ENCODE assay signal across 21 cellular contexts in genomic region chr1:61754545-61754944, GRCh38. TPM values are rescaled to one million over a fixed set of nuclear protein-coding genes. Genes with fewer than 3 reads are reported as not detected.
A peak's percentile ranks its signal among the peaks of the same experiment; 100 is the strongest.
DNase-seq lines count a peak whose midpoint lies in the region; ATAC-seq, FAIRE-seq and TF ChIP-seq lines count a peak whose summit lies in the region.
"Had no signal": no experiment of that assay in that cellular context is flagged by ENCODE, and none has a peak within 500 bp of the region (broad histone marks: within the 10 kb centered on the region; RNA-seq: fewer than 3 reads in every experiment).

No MANE protein-coding gene starts in this region.

- no peak overlapping the region for H3K4me3 ChIP-seq in HepG2 (replicated peaks in 1 of 3; ENCODE audit: insufficient read depth in 1 of 3, low read depth in 2 of 3, low read length in 3 of 3)
- no peak overlapping the region for H3K4me3 ChIP-seq in right lobe of liver
- no peak overlapping the region for H3K4me3 ChIP-seq in PC-3 (ENCODE audit: low read length)
- no peak overlapping the region for H3K4me3 ChIP-seq in hepatocyte
- H3K4me3 ChIP-seq: GM23248, left ventricle myocardium inferior, Peyer's patch, vagina had no signal

- peaks cover 26% of the 10 kb centered on the region for H3K4me1 Mint-ChIP-seq in stimulated activated naive CD8-positive, alpha-beta T cell treated with anti-CD3 and anti-CD28 coated beads, Interleukin-15, amount 100 ng/mL, for 72 hours

- no peak for FAIRE-seq in HepG2 (lab: Jason Lieb, UNC)
- FAIRE-seq: astrocyte, frontal cortex had no signal

- POLR2A ChIA-PET in HepG2 (lab: Yijun Ruan, JAX) (no interaction called here), PC-3 (lab: Charles Lee; ENCODE audit: unreplicated experiment) (no interaction called here)

- H3K4me3 Mint-ChIP-seq in stimulated activated naive CD8-positive, alpha-beta T cell treated with anti-CD3 and anti-CD28 coated beads, Interleukin-15, amount 100 ng/mL, for 72 hours, result no peak overlapping the region
- H3K4me3 Mint-ChIP-seq: CD8-positive, alpha-beta memory T cell had no signal

- TF ChIP-seq EP300 in HepG2 (IDR thresholded peaks at IDR 0.05; ENCODE audit: low read depth in 2 of 2, low read length in 2 of 2), result no peak; a peak in 1 of 4 replicates
- no peak for TF ChIP-seq EP300 in HepG2 (CRISPR knock-in tag; IDR thresholded peaks at IDR 0.05; ENCODE audit: borderline replicate concordance)

- no peaks in the 10 kb centered on the region for H3K36me3 ChIP-seq in HepG2 (replicated peaks in 1 of 2; ENCODE audit: control insufficient read depth in 1 of 2, insufficient read depth in 2 of 2, low read length in 2 of 2)
- H3K36me3 ChIP-seq in right lobe of liver, result no peaks in the 10 kb centered on the region
- 0 out of 2 replicates have a peak, but pooled peaks cover 2% of the 10 kb centered on the region for H3K36me3 ChIP-seq in PC-3 (ENCODE audit: low read depth, low read length)
- H3K36me3 ChIP-seq in hepatocyte (replicated peaks; ENCODE audit: insufficient read depth, low read depth), result no peaks in the 10 kb centered on the region
- H3K36me3 ChIP-seq: left ventricle myocardium inferior, Peyer's patch, vagina had no signal

- H3K27me3 ChIP-seq in HepG2 (ENCODE audit: control insufficient read depth in 1 of 2, insufficient read depth in 2 of 2, low read length in 2 of 2) (no peaks in the 10 kb centered on the region), right lobe of liver (no peaks in the 10 kb centered on the region), PC-3 (ENCODE audit: low read length) (no peaks in the 10 kb centered on the region), hepatocyte (no peaks in the 10 kb centered on the region)
- H3K27me3 ChIP-seq: Peyer's patch, vagina had no signal

- no peaks in the 10 kb centered on the region for H3K9me3 Mint-ChIP-seq in stimulated activated naive CD8-positive, alpha-beta T cell treated with anti-CD3 and anti-CD28 coated beads, Interleukin-15, amount 100 ng/mL, for 72 hours
- H3K9me3 Mint-ChIP-seq: CD8-positive, alpha-beta memory T cell had no signal

- H3F3A ChIP-seq in PC-3 (ENCODE audit: low read length, unreplicated experiment), result no peaks in the 10 kb centered on the region

- no peak overlapping the region for H3K9ac ChIP-seq in HepG2 (ENCODE audit: insufficient read depth, low read depth, low read length)
- no peak overlapping the region for H3K9ac ChIP-seq in PC-3 (ENCODE audit: low read length)
- H3K9ac ChIP-seq: GM23248, SK-N-SH had no signal

- no peak; the same call in 2 of the 3 replicates for ATAC-seq in HepG2
- ATAC-seq in right lobe of liver, result no peak
- ATAC-seq in PC-3, result peak; percentile 95
- ATAC-seq in stimulated activated naive CD8-positive, alpha-beta T cell treated with anti-CD3 and anti-CD28 coated beads, Interleukin-15, amount 100 ng/mL, for 72 hours, result no peak
- no peak for ATAC-seq in GM21423 (IDR thresholded peaks at IDR 0.05; ENCODE audit: unreplicated experiment)
- ATAC-seq in GM19467 (IDR thresholded peaks at IDR 0.05; ENCODE audit: unreplicated experiment), result no peak
- ATAC-seq: activated CD4-positive, CD25-positive, alpha-beta regulatory T cell treated with anti-CD3 and anti-CD28 coated beads, Interleukin-2, amount 50 U/mL, for 24 hours had no signal

- DNase-seq in HepG2 (ENCODE audit: low spot score) (peak; percentile 36), right lobe of liver (no peak), PC-3 (peak; percentile 90), hepatocyte (ENCODE audit: low spot score) (peak; percentile 23), head of caudate nucleus (no peak)
- DNase-seq in stimulated activated naive CD8-positive, alpha-beta T cell treated with anti-CD3 and anti-CD28 coated beads, Interleukin-15, amount 100 ng/mL, for 72 hours, result no peak
- DNase-seq: CD8-positive, alpha-beta memory T cell; GM23248; left ventricle myocardium inferior; NCI-H1930; NCI-H82; occipital lobe; Peyer's patch; SK-N-SH; T-helper 9 cell had no signal

- H3K4me2 ChIP-seq in HepG2 (ENCODE audit: low read depth, low read length) (no peak overlapping the region), PC-3 (ENCODE audit: low read length) (peak overlapping the region; percentile 9), hepatocyte (no peak overlapping the region)
- H3K4me2 ChIP-seq: SK-N-SH had no signal

- intact Hi-C loops in HepG2 (cut with micrococcal nuclease; ENCODE audit: unreplicated experiment), result no loop called here
- intact Hi-C loops in right lobe of liver (cut with DNase I), result no loop called here
- intact Hi-C loops in PC-3 (cut with micrococcal nuclease), result loop anchor here (1.0 kb wide), 1 partner anchor 29 kb away; the partner anchor contains the start of gene TM2D1
- intact Hi-C loops in head of caudate nucleus (cut with DNase I), result no loop called here

- CTCF ChIA-PET in HepG2 (lab: Yijun Ruan, JAX; ENCODE audit: low intra/inter-chr PET ratio, low total read pairs) (no interaction called here), PC-3 (lab: Charles Lee) (no interaction called here)

- TF ChIP-seq RAD21 in HepG2 (CRISPR knock-in tag; IDR thresholded peaks at IDR 0.05), result no peak

- 75% methylated on average over 4 of the region's 4 CpGs for whole genome bisulfite sequencing in HepG2 (ENCODE audit: low lambda C conversion rate)
- WGBS in right lobe of liver (ENCODE audit: insufficient coverage, low coverage, low lambda C conversion rate, missing lambda C conversion rate), result 80% methylated on average over 4 of the region's 4 CpGs
- 70% methylated on average over 4 of the region's 4 CpGs for WGBS in hepatocyte (ENCODE audit: low lambda C conversion rate, missing lambda C conversion rate)

- H3K4me1 ChIP-seq in HepG2 (ENCODE audit: insufficient read depth, low read length) (peaks cover 36% of the 10 kb centered on the region), right lobe of liver (peaks cover 0 to 6% (median 2%) of the 10 kb centered on the region in 4 donors), PC-3 (ENCODE audit: insufficient read depth, low read length) (peaks cover 10% of the 10 kb centered on the region), hepatocyte (ENCODE audit: insufficient read depth) (peaks cover 9% of the 10 kb centered on the region)
- H3K4me1 ChIP-seq: left ventricle myocardium inferior, Peyer's patch had no signal

- H3K27ac ChIP-seq in HepG2 (ENCODE audit: extremely low read length, insufficient read depth, low read length) (no peak overlapping the region), right lobe of liver (no peak overlapping the region), PC-3 (ENCODE audit: low read length) (peak overlapping the region; percentile 64), hepatocyte (peak overlapping the region; percentile 39)
- H3K27ac ChIP-seq: GM23248, left ventricle myocardium inferior, Peyer's patch, vagina had no signal

- BruUV-seq in HepG2 (replicated peaks; lab: Mats Ljungman, UMichigan) (no TSS peak), PC-3 (replicated peaks; lab: Mats Ljungman, UMichigan) (no TSS peak)

- TF ChIP-seq POLR2A in HepG2 (IDR thresholded peaks at IDR 0.05; ENCODE audit: insufficient read depth in 1 of 2, low read depth in 2 of 2, low read length in 2 of 2), result no peak
- TF ChIP-seq POLR2A in right lobe of liver (IDR thresholded peaks at IDR 0.05), result no peak

- H3K9me2 ChIP-seq in PC-3 (replicated peaks; ENCODE audit: low read length), result no peaks in the 10 kb centered on the region
- H3K9me2 ChIP-seq in hepatocyte (replicated peaks; ENCODE audit: insufficient read depth), result no peaks in the 10 kb centered on the region
- H3K9me2 ChIP-seq: SK-N-SH had no signal

- no peaks in the 10 kb centered on the region for H3K27me3 Mint-ChIP-seq in stimulated activated naive CD8-positive, alpha-beta T cell treated with anti-CD3 and anti-CD28 coated beads, Interleukin-15, amount 100 ng/mL, for 72 hours
- H3K27me3 Mint-ChIP-seq: CD8-positive, alpha-beta memory T cell had no signal

- no peaks in the 10 kb centered on the region for H4K20me1 ChIP-seq in HepG2 (ENCODE audit: insufficient read depth, low read length)
- no peaks in the 10 kb centered on the region for H4K20me1 ChIP-seq in PC-3 (ENCODE audit: low read length)
- H4K20me1 ChIP-seq in hepatocyte (ENCODE audit: insufficient read depth, poor library complexity, severe bottlenecking), result peaks cover 7% of the 10 kb centered on the region

- H2AFZ ChIP-seq in HepG2 (ENCODE audit: low read length) (no peak overlapping the region), PC-3 (ENCODE audit: low read length) (no peak overlapping the region), hepatocyte (no peak overlapping the region)
- H2AFZ ChIP-seq: GM23248 had no signal

- TF ChIP-seq CTCF in HepG2 (CRISPR knock-in tag; IDR thresholded peaks at IDR 0.05), result no peak
- no peak for TF ChIP-seq CTCF in right lobe of liver (IDR thresholded peaks at IDR 0.05)
- no peak for TF ChIP-seq CTCF in PC-3 (conservative IDR thresholded peaks at IDR 0.05; ENCODE audit: low read depth, low read length)
- TF ChIP-seq CTCF in hepatocyte (IDR thresholded peaks at IDR 0.05; ENCODE audit: poor library complexity), result no peak

- no peaks in the 10 kb centered on the region for H3K9me3 ChIP-seq in HepG2 (ENCODE audit: low read length)
- H3K9me3 ChIP-seq in right lobe of liver, result no peaks in the 10 kb centered on the region
- H3K9me3 ChIP-seq in PC-3 (ENCODE audit: low read length), result no peaks in the 10 kb centered on the region
- H3K9me3 ChIP-seq in hepatocyte (ENCODE audit: low read depth), result no peaks in the 10 kb centered on the region
- H3K9me3 ChIP-seq: left ventricle myocardium inferior, Peyer's patch, SK-N-SH, vagina had no signal

- in situ Hi-C loops in HepG2 (cut with HindIII; ENCODE audit: extremely low pct_ligation_motif_present, low pct_unique_long_range_greater_than_20kb), result no loop called here

- peak overlapping the region; percentile 75 to 80 for H3K27ac Mint-ChIP-seq in stimulated activated naive CD8-positive, alpha-beta T cell treated with anti-CD3 and anti-CD28 coated beads, Interleukin-15, amount 100 ng/mL, for 72 hours

- H3K79me2 ChIP-seq in HepG2 (ENCODE audit: insufficient read depth, low read length), result peaks cover 5% of the 10 kb centered on the region
- peaks cover 73% of the 10 kb centered on the region for H3K79me2 ChIP-seq in PC-3 (ENCODE audit: low read length)
- peaks cover 81% of the 10 kb centered on the region for H3K79me2 ChIP-seq in hepatocyte

RNA-seq across cellular contexts. Expression of gene PATJ, which starts 12.3 kb away (rescaled TPM):
- total RNA-seq in HepG2 (2016; rRNA removed; fragmentation: Illumina TruSeq; extraction: Trizol) (16.8 and 18.0 TPM in 2 replicates), right lobe of liver (10 to 100 TPM; 19.0 to 49.0 (median 26.7) TPM), PC-3 (2014; rRNA removed) (28.7 and 35.2 TPM in 2 replicates), hepatocyte (43.1 and 44.8 TPM in 2 replicates)
- 4.5 and 6.0 TPM in 2 replicates for total RNA-seq in HepG2 (2016; cell fraction: cytosol; rRNA removed; fragmentation: Illumina TruSeq; extraction: Trizol; ENCODE audit: low read depth)
- 14.4 and 17.4 TPM in 2 replicates for total RNA-seq in HepG2 (2016; cell fraction: insoluble cytoplasmic fraction; rRNA removed; fragmentation: Illumina TruSeq; extraction: Trizol)
- total RNA-seq in HepG2 (2016; cell fraction: membrane; rRNA removed; fragmentation: Illumina TruSeq; extraction: Trizol), result 8.1 and 8.2 TPM in 2 replicates
- total RNA-seq in HepG2 (2016; cell fraction: nucleus; rRNA removed; fragmentation: Illumina TruSeq; extraction: Trizol), result 34.5 and 41.0 TPM in 2 replicates
- polyA plus RNA-seq in HepG2 (2011; rRNA removed) (6.2 and 6.4 TPM in 2 replicates), hepatocyte (20.0 and 21.4 TPM in 2 replicates)
- polyA plus RNA-seq in HepG2 (2011; cell fraction: cytosol; rRNA removed), result 2.5 and 3.6 TPM in 2 replicates
- polyA plus RNA-seq in HepG2 (2011; cell fraction: nucleus; rRNA removed), result 5.8 and 9.0 TPM in 2 replicates
- 9.2 and 10.9 TPM in 2 replicates for polyA plus RNA-seq in HepG2 (2012)
- 0.66 and 1.0 TPM in 2 replicates for polyA plus RNA-seq in HepG2 (2016; cell fraction: cytosol; fragmentation: Illumina TruSeq; extraction: Trizol; ENCODE audit: low read depth)
- polyA plus RNA-seq in HepG2 (2016; cell fraction: insoluble cytoplasmic fraction; fragmentation: Illumina TruSeq; extraction: Trizol; ENCODE audit: low read depth), result 5.1 and 6.6 TPM in 2 replicates
- 0.99 and 1.1 TPM in 2 replicates for polyA plus RNA-seq in HepG2 (2016; cell fraction: membrane; fragmentation: Illumina TruSeq; extraction: Trizol; ENCODE audit: low read depth)
- 10.4 and 13.2 TPM in 2 replicates for polyA plus RNA-seq in HepG2 (2016; cell fraction: nucleus; fragmentation: Illumina TruSeq; extraction: Trizol; ENCODE audit: insufficient read depth, low read depth)
- 17.4 and 19.3 TPM in 2 replicates for polyA minus RNA-seq in HepG2 (2011; rRNA and poly(A)+ RNA removed; ENCODE audit: low replicate concordance)
- 11.3 and 16.1 TPM in 2 replicates for polyA minus RNA-seq in HepG2 (2011; cell fraction: cytosol; rRNA and poly(A)+ RNA removed)
- 97.9 and 115 TPM in 2 replicates for polyA minus RNA-seq in HepG2 (2011; cell fraction: nucleus; rRNA and poly(A)+ RNA removed)

RNA-seq across cellular contexts. Expression of gene TM2D1, which starts 29.6 kb away (rescaled TPM):
- total RNA-seq in HepG2 (2016; rRNA removed; fragmentation: Illumina TruSeq; extraction: Trizol) (13.6 and 26.6 TPM in 2 replicates), right lobe of liver (10 to 100 TPM; 15.0 to 24.5 (median 20.3) TPM), PC-3 (2014; rRNA removed) (24.6 and 48.0 TPM in 2 replicates), hepatocyte (101 and 109 TPM in 2 replicates)
- total RNA-seq in HepG2 (2016; cell fraction: cytosol; rRNA removed; fragmentation: Illumina TruSeq; extraction: Trizol; ENCODE audit: low read depth), result 7.2 and 10.4 TPM in 2 replicates
- 13.0 and 24.5 TPM in 2 replicates for total RNA-seq in HepG2 (2016; cell fraction: insoluble cytoplasmic fraction; rRNA removed; fragmentation: Illumina TruSeq; extraction: Trizol)
- total RNA-seq in HepG2 (2016; cell fraction: membrane; rRNA removed; fragmentation: Illumina TruSeq; extraction: Trizol), result 11.2 and 11.3 TPM in 2 replicates
- total RNA-seq in HepG2 (2016; cell fraction: nucleus; rRNA removed; fragmentation: Illumina TruSeq; extraction: Trizol), result 38.4 and 39.9 TPM in 2 replicates
- polyA plus RNA-seq in HepG2 (2011; rRNA removed) (49.0 and 49.2 TPM in 2 replicates), hepatocyte (91.3 TPM in 2 replicates)
- polyA plus RNA-seq in HepG2 (2011; cell fraction: cytosol; rRNA removed), result 30.3 and 42.8 TPM in 2 replicates
- polyA plus RNA-seq in HepG2 (2011; cell fraction: nucleus; rRNA removed), result 27.1 and 36.2 TPM in 2 replicates
- polyA plus RNA-seq in HepG2 (2012), result 39.0 and 47.2 TPM in 2 replicates
- polyA plus RNA-seq in HepG2 (2016; cell fraction: cytosol; fragmentation: Illumina TruSeq; extraction: Trizol; ENCODE audit: low read depth), result 6.5 and 7.6 TPM in 2 replicates
- 12.9 and 14.8 TPM in 2 replicates for polyA plus RNA-seq in HepG2 (2016; cell fraction: insoluble cytoplasmic fraction; fragmentation: Illumina TruSeq; extraction: Trizol; ENCODE audit: low read depth)
- 7.5 and 9.9 TPM in 2 replicates for polyA plus RNA-seq in HepG2 (2016; cell fraction: membrane; fragmentation: Illumina TruSeq; extraction: Trizol; ENCODE audit: low read depth)
- 35.0 and 43.3 TPM in 2 replicates for polyA plus RNA-seq in HepG2 (2016; cell fraction: nucleus; fragmentation: Illumina TruSeq; extraction: Trizol; ENCODE audit: insufficient read depth, low read depth)
- 14.3 and 21.4 TPM in 2 replicates for polyA minus RNA-seq in HepG2 (2011; rRNA and poly(A)+ RNA removed; ENCODE audit: low replicate concordance)
- polyA minus RNA-seq in HepG2 (2011; cell fraction: cytosol; rRNA and poly(A)+ RNA removed), result 21.5 and 25.8 TPM in 2 replicates
- 70.6 and 76.6 TPM in 2 replicates for polyA minus RNA-seq in HepG2 (2011; cell fraction: nucleus; rRNA and poly(A)+ RNA removed)

Comparison
In these comparisons a context has a peak if more than half of its experiments do, and no peak if none do; other contexts are left out.
1. DNase-seq: peak in HepG2 (single experiment), PC-3 (single experiment) and hepatocyte (single experiment); none in right lobe of liver (0 of 3), stimulated activated naive CD8-positive, alpha-beta T cell treated with anti-CD3 and anti-CD28 coated beads, Interleukin-15, amount 100 ng/mL, for 72 hours (0 of 2) and head of caudate nucleus (0 of 42).
2. H3K27ac ChIP-seq: peak in PC-3 (single experiment) and hepatocyte (single experiment); none in HepG2 (single experiment) and right lobe of liver (0 of 3).